8 cellular contexts compared by ENCODE assay signal in the genomic region with DNA sequence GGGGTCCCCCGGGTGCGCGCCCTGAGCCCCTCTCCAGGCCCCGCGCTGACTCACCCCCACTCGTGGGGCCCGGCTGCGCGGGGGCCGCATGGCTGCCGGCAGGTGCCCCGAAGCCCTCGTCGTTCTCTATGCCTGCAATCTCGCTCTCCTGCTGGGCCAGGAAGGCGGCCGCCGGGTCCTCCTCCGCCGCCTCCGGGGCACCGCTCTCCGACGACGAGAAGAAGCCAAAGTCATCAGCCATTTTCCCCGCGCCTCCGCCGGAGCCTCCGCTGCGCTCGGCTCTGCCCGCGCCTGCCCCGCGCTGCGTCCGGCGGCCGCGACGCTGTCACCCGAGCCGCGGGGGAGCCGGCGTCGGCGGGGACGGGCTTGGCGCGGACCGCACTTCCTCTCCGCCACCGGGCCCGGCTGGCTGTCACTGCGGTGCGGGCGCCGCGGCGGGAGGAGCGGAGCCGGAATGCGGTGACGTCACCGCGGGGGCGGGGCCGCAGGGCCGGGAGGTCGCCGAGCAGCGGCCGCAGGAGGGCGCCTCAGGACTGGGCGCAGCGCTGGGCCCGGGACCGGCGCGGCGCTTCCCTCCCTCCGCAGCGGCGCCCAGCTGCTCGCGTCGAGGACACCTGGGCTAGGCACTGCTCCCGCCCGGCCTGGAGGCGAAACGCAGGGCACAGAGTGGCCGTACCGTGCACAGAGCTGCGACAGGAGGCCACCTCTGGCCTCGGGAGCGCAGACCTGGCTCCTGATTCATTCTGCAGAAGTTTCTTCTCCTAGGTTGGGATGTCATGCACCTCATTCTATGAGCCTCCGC. TPM values are rescaled to one million over a fixed set of nuclear protein-coding genes. Genes with fewer than 3 reads are reported as not detected.
DNase-seq lines count a peak whose midpoint lies in the region; ATAC-seq, FAIRE-seq and TF ChIP-seq lines count a peak whose summit lies in the region.

A gene with protein sequence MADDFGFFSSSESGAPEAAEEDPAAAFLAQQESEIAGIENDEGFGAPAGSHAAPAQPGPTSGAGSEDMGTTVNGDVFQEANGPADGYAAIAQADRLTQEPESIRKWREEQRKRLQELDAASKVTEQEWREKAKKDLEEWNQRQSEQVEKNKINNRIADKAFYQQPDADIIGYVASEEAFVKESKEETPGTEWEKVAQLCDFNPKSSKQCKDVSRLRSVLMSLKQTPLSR (minus strand): TSS at position 417 of the 802 bp plus-strand sequence. CDS start 176 bp downstream, at position 241.

- DNase-seq in NCI-H526 treated with DMSO at 0.1 percent for 48 hours (lab: John Stamatoyannopoulos, UW) (peak; percentile 50), dermis blood vessel endothelial cell (peak; percentile 92), HepG2 (ENCODE audit: low spot score) (peak; percentile 74)
- peak; percentile 83 to 86 for DNase-seq in activated CD4-positive, alpha-beta T cell treated with anti-CD3 and anti-CD28 coated beads, Interleukin-2, amount 50 U/mL, for 4 hours
- DNase-seq in stimulated activated CD4-positive, alpha-beta T cell treated with anti-CD3 and anti-CD28 coated beads, Interleukin-4, amount 100 ng/mL, for 1 hour = peak; percentile 94

- peak within 1 kb of the TSS; percentile 90 for H2AFZ ChIP-seq in HepG2 (ENCODE audit: low read length)

- H3K27ac ChIP-seq in BLaER1 (peak within 1 kb of the TSS; percentile 84), HepG2 (ENCODE audit: extremely low read length, insufficient read depth, low read length) (peak within 1 kb of the TSS; percentile 30)

- TF ChIP-seq EP300 in HepG2 (IDR thresholded peaks at IDR 0.05; ENCODE audit: low read depth in 2 of 2, low read length in 2 of 2) (no peak), HepG2 (CRISPR knock-in tag; IDR thresholded peaks at IDR 0.05; ENCODE audit: borderline replicate concordance) (no peak)

- TF ChIP-seq POLR2A in HepG2 (IDR thresholded peaks at IDR 0.05; ENCODE audit: insufficient read depth in 1 of 2, low read depth in 2 of 2, low read length in 2 of 2) = peak in 1 of 2 experiments; percentile 32; a peak in 1 of 4 replicates

- intact Hi-C loops in HepG2 (cut with micrococcal nuclease; ENCODE audit: unreplicated experiment) = loop anchor here (1.0 to 10.0 kb wide), 3 partner anchors 32 to 132 kb away; a partner anchor contains a TSS

- CTCF ChIA-PET in HepG2 (lab: Yijun Ruan, JAX; ENCODE audit: low intra/inter-chr PET ratio, low total read pairs) = interaction anchor here (1.2 to 2.6 kb wide), 3 partner anchors 14 to 162 kb away, joined by 5 to 17 read pairs (median 6); a partner anchor contains a TSS

- WGBS in HepG2 (ENCODE audit: low lambda C conversion rate) = 4% methylated on average over 15 of the region's 99 CpGs

- peak; percentile 83 for TF ChIP-seq CTCF in HepG2 (CRISPR knock-in tag; IDR thresholded peaks at IDR 0.05)

- TF ChIP-seq RAD21 in HepG2 (CRISPR knock-in tag; IDR thresholded peaks at IDR 0.05) = peak; percentile 100

- POLR2A ChIA-PET in HepG2 (lab: Yijun Ruan, JAX) = interaction anchor here (0.6 to 2.3 kb wide), 5 partner anchors 11 to 230 kb away, joined by 3 to 15 read pairs (median 3); a partner anchor contains a TSS

- H3K9me3 ChIP-seq in BLaER1 (peaks cover 16% of the 10 kb centered on the region), HepG2 (ENCODE audit: low read length) (no peaks in the 10 kb centered on the region)

- H3K4me1 ChIP-seq in BLaER1 = peaks cover 33% of the 10 kb centered on the region
- peaks cover 32% of the 10 kb centered on the region for H3K4me1 ChIP-seq in HepG2 (ENCODE audit: insufficient read depth, low read length)

- H3K27me3 ChIP-seq in BLaER1 = no peaks in the 10 kb centered on the region
- H3K27me3 ChIP-seq in HepG2 (ENCODE audit: control insufficient read depth in 1 of 2, insufficient read depth in 2 of 2, low read length in 2 of 2) = no peaks in the 10 kb centered on the region

- H4K20me1 ChIP-seq in BLaER1 (peaks cover 30% of the 10 kb centered on the region), HepG2 (ENCODE audit: insufficient read depth, low read length) (no peaks in the 10 kb centered on the region)

- BruUV-seq in HepG2 (replicated peaks; lab: Mats Ljungman, UMichigan) = no TSS peak

- H3K79me2 ChIP-seq in HepG2 (ENCODE audit: insufficient read depth, low read length) = no peaks in the 10 kb centered on the region

- H3K4me2 ChIP-seq in BLaER1 (peak within 1 kb of the TSS; percentile 98), HepG2 (ENCODE audit: low read depth, low read length) (peak within 1 kb of the TSS; percentile 96)

- ATAC-seq in GM19043 (IDR thresholded peaks at IDR 0.05; ENCODE audit: low read depth, unreplicated experiment) (peak; percentile 98), HG03354 (IDR thresholded peaks at IDR 0.05; ENCODE audit: poor library complexity, severe bottlenecking, unreplicated experiment) (peak; percentile 88), HepG2 (peak; percentile 98)

- H3K4me3 ChIP-seq in BLaER1 (peak within 1 kb of the TSS; percentile 87), HepG2 (replicated peaks in 1 of 3; ENCODE audit: insufficient read depth in 1 of 3, low read depth in 2 of 3, low read length in 3 of 3) (peak within 1 kb of the TSS; percentile 75 to 85 (median 83))

- H3K9ac ChIP-seq in BLaER1 = peak within 1 kb of the TSS; percentile 86
- H3K9ac ChIP-seq in HepG2 (ENCODE audit: insufficient read depth, low read depth, low read length) = peak within 1 kb of the TSS; percentile 81

- FAIRE-seq in HepG2 (lab: Jason Lieb, UNC) = peak; percentile 40

- in situ Hi-C loops in HepG2 (cut with HindIII; ENCODE audit: extremely low pct_ligation_motif_present, low pct_unique_long_range_greater_than_20kb) = loop anchor here (5.0 to 10.0 kb wide), 2 partner anchors 68 to 121 kb away; a partner anchor contains a TSS

- H3K36me3 ChIP-seq in BLaER1 = no peaks in the 10 kb centered on the region
- H3K36me3 ChIP-seq in HepG2 (replicated peaks in 1 of 2; ENCODE audit: control insufficient read depth in 1 of 2, insufficient read depth in 2 of 2, low read length in 2 of 2) = no peaks in the 10 kb centered on the region

TF ChIP-seq in HepG2, 621 proteins besides CTCF, POLR2A, EP300 and RAD21 (continues in another document):
- TF ChIP-seq NRL (CRISPR knock-in tag; IDR thresholded peaks at IDR 0.05; ENCODE audit: borderline replicate concordance) (peak; percentile 73; the same call in 1 of the 2 replicates), ZNF547 (CRISPR knock-in tag; IDR thresholded peaks at IDR 0.05) (no peak; the same call in 1 of the 2 replicates), ZNF775 (CRISPR knock-in tag; IDR thresholded peaks at IDR 0.05; ENCODE audit: borderline replicate concordance) (no peak), ZNF629 (CRISPR knock-in tag; conservative IDR thresholded peaks at IDR 0.05) (no peak; the same call in 1 of the 2 replicates), HDAC1 (CRISPR knock-in tag; IDR thresholded peaks at IDR 0.05) (peak; percentile 86), TRIM24 (CRISPR knock-in tag; IDR thresholded peaks at IDR 0.05) (no peak)
- TF ChIP-seq, protein P1, sequence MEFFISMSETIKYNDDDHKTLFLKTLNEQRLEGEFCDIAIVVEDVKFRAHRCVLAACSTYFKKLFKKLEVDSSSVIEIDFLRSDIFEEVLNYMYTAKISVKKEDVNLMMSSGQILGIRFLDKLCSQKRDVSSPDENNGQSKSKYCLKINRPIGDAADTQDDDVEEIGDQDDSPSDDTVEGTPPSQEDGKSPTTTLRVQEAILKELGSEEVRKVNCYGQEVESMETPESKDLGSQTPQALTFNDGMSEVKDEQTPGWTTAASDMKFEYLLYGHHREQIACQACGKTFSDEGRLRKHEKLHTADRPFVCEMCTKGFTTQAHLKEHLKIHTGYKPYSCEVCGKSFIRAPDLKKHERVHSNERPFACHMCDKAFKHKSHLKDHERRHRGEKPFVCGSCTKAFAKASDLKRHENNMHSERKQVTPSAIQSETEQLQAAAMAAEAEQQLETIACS (CRISPR knock-in tag; IDR thresholded peaks at IDR 0.05) = no peak
- TF ChIP-seq, protein P2, sequence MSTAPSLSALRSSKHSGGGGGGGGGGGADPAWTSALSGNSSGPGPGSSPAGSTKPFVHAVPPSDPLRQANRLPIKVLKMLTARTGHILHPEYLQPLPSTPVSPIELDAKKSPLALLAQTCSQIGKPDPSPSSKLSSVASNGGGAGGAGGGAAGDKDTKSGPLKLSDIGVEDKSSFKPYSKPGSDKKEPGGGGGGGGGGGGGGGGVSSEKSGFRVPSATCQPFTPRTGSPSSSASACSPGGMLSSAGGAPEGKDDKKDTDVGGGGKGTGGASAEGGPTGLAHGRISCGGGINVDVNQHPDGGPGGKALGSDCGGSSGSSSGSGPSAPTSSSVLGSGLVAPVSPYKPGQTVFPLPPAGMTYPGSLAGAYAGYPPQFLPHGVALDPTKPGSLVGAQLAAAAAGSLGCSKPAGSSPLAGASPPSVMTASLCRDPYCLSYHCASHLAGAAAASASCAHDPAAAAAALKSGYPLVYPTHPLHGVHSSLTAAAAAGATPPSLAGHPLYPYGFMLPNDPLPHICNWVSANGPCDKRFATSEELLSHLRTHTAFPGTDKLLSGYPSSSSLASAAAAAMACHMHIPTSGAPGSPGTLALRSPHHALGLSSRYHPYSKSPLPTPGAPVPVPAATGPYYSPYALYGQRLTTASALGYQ (CRISPR knock-in tag; IDR thresholded peaks at IDR 0.05) = no peak

RNA-seq across cellular contexts. Expression of the gene that starts here (rescaled TPM):
- total RNA-seq in dermis blood vessel endothelial cell (107 and 163 TPM in 2 replicates), HepG2 (2016; rRNA removed; fragmentation: Illumina TruSeq; extraction: Trizol) (30.7 and 33.8 TPM in 2 replicates)
- 29.6 and 37.0 TPM in 2 replicates for total RNA-seq in HepG2 (2016; cell fraction: cytosol; rRNA removed; fragmentation: Illumina TruSeq; extraction: Trizol; ENCODE audit: low read depth)
- total RNA-seq in HepG2 (2016; cell fraction: insoluble cytoplasmic fraction; rRNA removed; fragmentation: Illumina TruSeq; extraction: Trizol) = 31.5 and 34.4 TPM in 2 replicates
- 33.2 and 41.2 TPM in 2 replicates for total RNA-seq in HepG2 (2016; cell fraction: membrane; rRNA removed; fragmentation: Illumina TruSeq; extraction: Trizol)
- total RNA-seq in HepG2 (2016; cell fraction: nucleus; rRNA removed; fragmentation: Illumina TruSeq; extraction: Trizol) = 15.1 and 15.7 TPM in 2 replicates
- 23.3 and 24.8 TPM in 2 replicates for polyA plus RNA-seq in HepG2 (2011; rRNA removed)
- polyA plus RNA-seq in HepG2 (2011; cell fraction: cytosol; rRNA removed) = 27.1 and 35.6 TPM in 2 replicates
- 29.2 and 30.5 TPM in 2 replicates for polyA plus RNA-seq in HepG2 (2011; cell fraction: nucleus; rRNA removed)
- 14.8 and 24.0 TPM in 2 replicates for polyA plus RNA-seq in HepG2 (2012)
- 31.8 and 36.4 TPM in 2 replicates for polyA plus RNA-seq in HepG2 (2016; cell fraction: cytosol; fragmentation: Illumina TruSeq; extraction: Trizol; ENCODE audit: low read depth)
- 30.6 and 31.4 TPM in 2 replicates for polyA plus RNA-seq in HepG2 (2016; cell fraction: insoluble cytoplasmic fraction; fragmentation: Illumina TruSeq; extraction: Trizol; ENCODE audit: low read depth)
- polyA plus RNA-seq in HepG2 (2016; cell fraction: membrane; fragmentation: Illumina TruSeq; extraction: Trizol; ENCODE audit: low read depth) = 32.7 and 36.2 TPM in 2 replicates
- 28.4 and 29.1 TPM in 2 replicates for polyA plus RNA-seq in HepG2 (2016; cell fraction: nucleus; fragmentation: Illumina TruSeq; extraction: Trizol; ENCODE audit: insufficient read depth, low read depth)
- 13.8 and 44.3 TPM in 2 replicates for polyA minus RNA-seq in HepG2 (2011; rRNA and poly(A)+ RNA removed; ENCODE audit: low replicate concordance)
- 9.0 and 12.0 TPM in 2 replicates for polyA minus RNA-seq in HepG2 (2011; cell fraction: cytosol; rRNA and poly(A)+ RNA removed)
- polyA minus RNA-seq in HepG2 (2011; cell fraction: nucleus; rRNA and poly(A)+ RNA removed) = 7.7 and 8.2 TPM in 2 replicates

Comparison
In these comparisons a context has a peak if more than half of its experiments do, and no peak if none do; other contexts are left out.
1. Peak in every context shown above with its lines: DNase-seq, ATAC-seq, H3K4me3 ChIP-seq and H3K27ac ChIP-seq.